ENCODE assay signal across 8 cellular contexts in the genomic region with DNA sequence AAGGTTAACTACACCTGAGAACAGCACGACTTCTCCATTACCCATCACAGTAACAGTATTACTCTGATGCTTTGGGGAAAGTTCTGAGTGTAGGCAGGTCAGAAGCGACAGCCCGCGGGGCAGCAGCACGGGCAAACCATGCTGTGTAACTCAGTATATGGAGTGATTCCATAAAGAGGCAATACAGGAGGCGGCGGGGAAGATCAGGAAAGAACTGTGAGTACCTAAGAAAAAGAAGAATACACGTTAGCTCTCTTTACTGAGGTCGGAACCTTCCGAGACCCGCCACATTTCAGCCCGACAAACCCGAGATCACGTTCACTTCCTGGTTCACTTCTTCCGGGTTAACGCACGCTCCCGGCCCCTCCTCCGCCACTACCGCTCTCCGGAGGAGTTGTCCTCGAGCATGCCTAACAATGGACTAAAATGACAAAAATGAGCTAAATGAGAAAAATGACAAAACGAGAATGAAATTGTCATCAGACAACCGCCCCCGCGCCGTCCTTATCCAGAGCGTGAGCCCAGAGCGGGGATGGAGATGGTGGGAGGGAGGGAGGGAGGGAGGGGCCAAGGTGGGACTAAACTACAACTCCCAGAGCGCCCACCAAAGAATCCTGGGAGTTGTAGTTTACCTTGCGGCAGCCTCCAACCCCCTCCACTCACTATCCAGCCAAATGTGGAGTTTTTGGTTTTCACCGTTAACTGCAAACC. TPM values are rescaled to one million over a fixed set of nuclear protein-coding genes. Genes with fewer than 3 reads are reported as not detected.
DNase-seq lines count a peak whose midpoint lies in the region; ATAC-seq and TF ChIP-seq lines count a peak whose summit lies in the region.

A gene with protein sequence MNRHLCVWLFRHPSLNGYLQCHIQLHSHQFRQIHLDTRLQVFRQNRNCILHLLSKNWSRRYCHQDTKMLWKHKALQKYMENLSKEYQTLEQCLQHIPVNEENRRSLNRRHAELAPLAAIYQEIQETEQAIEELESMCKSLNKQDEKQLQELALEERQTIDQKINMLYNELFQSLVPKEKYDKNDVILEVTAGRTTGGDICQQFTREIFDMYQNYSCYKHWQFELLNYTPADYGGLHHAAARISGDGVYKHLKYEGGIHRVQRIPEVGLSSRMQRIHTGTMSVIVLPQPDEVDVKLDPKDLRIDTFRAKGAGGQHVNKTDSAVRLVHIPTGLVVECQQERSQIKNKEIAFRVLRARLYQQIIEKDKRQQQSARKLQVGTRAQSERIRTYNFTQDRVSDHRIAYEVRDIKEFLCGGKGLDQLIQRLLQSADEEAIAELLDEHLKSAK (minus strand): TSS at position 316 of the 711 bp plus-strand sequence. CDS start 2,669 bp downstream, outside the sequence.

- peak within 1 kb of the TSS; percentile 90 for H3K4me3 Mint-ChIP-seq in activated CD8-positive, alpha-beta memory T cell treated with anti-CD3 and anti-CD28 coated beads, Interleukin-2, amount 10 ng/mL, durations not matched to agents 7 days and 5 days
- peak within 1 kb of the TSS; percentile 76 for H3K4me3 Mint-ChIP-seq in endodermal cell
- peak within 1 kb of the TSS; percentile 93 for H3K4me3 Mint-ChIP-seq in mesothelial cell of epicardium

- peak within 1 kb of the TSS; percentile 54 for H3K9ac ChIP-seq in endodermal cell (ENCODE audit: extremely low read depth, low read length, poor library complexity, severe bottlenecking)

- DNase-seq in COR-L47 (lab: John Stamatoyannopoulos, UW), result peak; percentile 73
- peak; percentile 77 for DNase-seq in HT1080 (ENCODE audit: low read depth)
- DNase-seq in NOMO-1 treated with dmso at 0.1 percent for 144 hours (lab: John Stamatoyannopoulos, UW; ENCODE audit: unreplicated experiment), result peak; percentile 78
- peak; percentile 87 for DNase-seq in activated CD8-positive, alpha-beta memory T cell treated with anti-CD3 and anti-CD28 coated beads, Interleukin-2, amount 10 ng/mL, durations not matched to agents 7 days and 5 days
- peak; percentile 90 for DNase-seq in endodermal cell
- DNase-seq in mesothelial cell of epicardium (ENCODE audit: low spot score in 2 of 2, unreplicated experiment in 2 of 2), result peak; percentile 29 to 73
- DNase-seq in stimulated activated CD8-positive, alpha-beta memory T cell treated with anti-CD3 and anti-CD28 coated beads, Interleukin-15, amount 100 ng/mL, for 48 hours (ENCODE audit: low read depth in 2 of 2), result peak; percentile 64 to 71

- peaks cover 24% of the 10 kb centered on the region for H3K9me3 ChIP-seq in endodermal cell (ENCODE audit: control insufficient read depth, low read length)

- H3K27ac Mint-ChIP-seq in activated CD8-positive, alpha-beta memory T cell treated with anti-CD3 and anti-CD28 coated beads, Interleukin-2, amount 10 ng/mL, durations not matched to agents 7 days and 5 days, result peak within 1 kb of the TSS; percentile 93
- H3K27ac Mint-ChIP-seq in endodermal cell, result peak within 1 kb of the TSS; percentile 89
- H3K27ac Mint-ChIP-seq in mesothelial cell of epicardium, result peak within 1 kb of the TSS; percentile 96

- peak within 1 kb of the TSS; percentile 96 for H3K4me3 ChIP-seq in endodermal cell (ENCODE audit: low read length)

- H3K4me1 ChIP-seq in endodermal cell (ENCODE audit: control insufficient read depth, insufficient read depth, low read length), result no peaks in the 10 kb centered on the region

- H3K4me1 Mint-ChIP-seq in activated CD8-positive, alpha-beta memory T cell treated with anti-CD3 and anti-CD28 coated beads, Interleukin-2, amount 10 ng/mL, durations not matched to agents 7 days and 5 days, result peaks cover 19% of the 10 kb centered on the region
- no peaks in the 10 kb centered on the region for H3K4me1 Mint-ChIP-seq in endodermal cell
- peaks cover 10% of the 10 kb centered on the region for H3K4me1 Mint-ChIP-seq in mesothelial cell of epicardium

- peak; percentile 82 for ATAC-seq in GM21367 (IDR thresholded peaks at IDR 0.05; ENCODE audit: unreplicated experiment)
- peak; percentile 96 for ATAC-seq in activated CD8-positive, alpha-beta memory T cell treated with anti-CD3 and anti-CD28 coated beads, Interleukin-2, amount 10 ng/mL, durations not matched to agents 7 days and 5 days

- H3K36me3 ChIP-seq in endodermal cell (ENCODE audit: control insufficient read depth, insufficient read depth, low read length), result peaks cover 20% of the 10 kb centered on the region

- WGBS in endodermal cell (ENCODE audit: insufficient coverage in 1 of 2, insufficient read length in 1 of 2), 2 experiments, result 2% methylated on average over 7 to 32 of the region's 32 CpGs

- TF ChIP-seq CTCF in endodermal cell (conservative IDR thresholded peaks at IDR 0.05), result no peak
- TF ChIP-seq CTCF in mesothelial cell of epicardium (IDR thresholded peaks at IDR 0.05; ENCODE audit: unreplicated experiment), result no peak

- CTCF ChIA-PET in activated CD8-positive, alpha-beta memory T cell treated with anti-CD3 and anti-CD28 coated beads, Interleukin-2, amount 10 ng/mL, durations not matched to agents 7 days and 5 days (lab: Charles Lee), result interaction anchor here (1.2 to 1.5 kb wide), 3 partner anchors 9 to 325 kb away, joined by 3 to 4 read pairs (median 3); no protein-coding TSS in a partner anchor

- H3K27me3 ChIP-seq in endodermal cell (ENCODE audit: control insufficient read depth, insufficient read depth, low read length, poor library complexity, severe bottlenecking), result no peaks in the 10 kb centered on the region

- H3K9me3 Mint-ChIP-seq in activated CD8-positive, alpha-beta memory T cell treated with anti-CD3 and anti-CD28 coated beads, Interleukin-2, amount 10 ng/mL, durations not matched to agents 7 days and 5 days (ENCODE audit: low read depth), result peaks cover 7% of the 10 kb centered on the region
- H3K9me3 Mint-ChIP-seq in endodermal cell, result peaks cover 33% of the 10 kb centered on the region
- peaks cover 13% of the 10 kb centered on the region for H3K9me3 Mint-ChIP-seq in mesothelial cell of epicardium

- H3K27me3 Mint-ChIP-seq in activated CD8-positive, alpha-beta memory T cell treated with anti-CD3 and anti-CD28 coated beads, Interleukin-2, amount 10 ng/mL, durations not matched to agents 7 days and 5 days, result no peaks in the 10 kb centered on the region
- H3K27me3 Mint-ChIP-seq in endodermal cell (ENCODE audit: insufficient read depth), result no peaks in the 10 kb centered on the region
- H3K27me3 Mint-ChIP-seq in mesothelial cell of epicardium (ENCODE audit: low read depth), result no peaks in the 10 kb centered on the region

- H3K36me3 Mint-ChIP-seq in activated CD8-positive, alpha-beta memory T cell treated with anti-CD3 and anti-CD28 coated beads, Interleukin-2, amount 10 ng/mL, durations not matched to agents 7 days and 5 days, result peaks cover 28% of the 10 kb centered on the region
- peaks cover 26% of the 10 kb centered on the region for H3K36me3 Mint-ChIP-seq in endodermal cell (ENCODE audit: low read depth)
- H3K36me3 Mint-ChIP-seq in mesothelial cell of epicardium, result peaks cover 21% of the 10 kb centered on the region

- H3K27ac ChIP-seq in endodermal cell (ENCODE audit: low read depth, low read length), result no peak within 1 kb of the TSS

RNA-seq across cellular contexts. Expression of the gene that starts here (rescaled TPM):
- total RNA-seq in HT1080 (2014; rRNA removed; shearing (Covaris generic)), result 9.2 and 13.7 TPM in 2 replicates
- polyA plus RNA-seq in HT1080 (2015; cell fraction: cytosol; rRNA removed), result 8.0 and 10.4 TPM in 2 replicates
- polyA plus RNA-seq in HT1080 (2015; cell fraction: nucleus; rRNA removed), result 42.7 and 46.5 TPM in 2 replicates
- 10 to 100 TPM; 22.2 to 23.3 TPM for total RNA-seq in activated CD8-positive, alpha-beta memory T cell treated with anti-CD3 and anti-CD28 coated beads, Interleukin-2, amount 10 ng/mL, durations not matched to agents 7 days and 5 days
- total RNA-seq in endodermal cell, result 10 to 100 TPM; 15.0 to 15.4 TPM
- 16.0 TPM for polyA plus RNA-seq in endodermal cell (2013, experiment 1 of 2)
- 15.9 TPM for polyA plus RNA-seq in endodermal cell (2013, experiment 2 of 2)
- 15.5 to 17.2 TPM (median 16.6 TPM) in 3 replicates for total RNA-seq in mesothelial cell of epicardium
